Comparison of ENCODE assay signal across 13 cellular contexts in genomic region chr10:78442836-78443550, GRCh38.
"Had no signal": no experiment of that assay in that cellular context is flagged by ENCODE, and none has a peak within 500 bp of the region (broad histone marks: within the 10 kb centered on the region; RNA-seq: fewer than 3 reads in every experiment).

No MANE protein-coding gene starts in this region.

- H3K4me3 ChIP-seq: gastrocnemius medialis, heart right ventricle, tibial nerve had no signal

- H3K27me3 ChIP-seq: gastrocnemius medialis, tibial nerve had no signal

- DNase-seq: activated CD4-positive, alpha-beta T cell treated with anti-CD3 and anti-CD28 coated beads for 48 hours; activated CD8-positive, alpha-beta T cell treated with anti-CD3 and anti-CD28 coated beads, Interleukin-2, amount 10 ng/mL, durations not matched to agents 7 days and 5 days; activated naive CD4-positive, alpha-beta T cell treated with Interleukin-2 at 50 U/mL for 16 hours; effector memory CD4-positive, alpha-beta T cell; gastrocnemius medialis; heart right ventricle; retina; small intestine had no signal

- H3K9me3 Mint-ChIP-seq: central memory CD8-positive, alpha-beta T cell; T-helper 1 cell treated with Interleukin-12 subunit alpha and Interleukin-12 subunit beta and Interleukin-4 antibody, amounts not matched to agents 30 μg/mL and 1 μg/mL, for 36 hours; WTC11 had no signal

- ATAC-seq: activated CD8-positive, alpha-beta T cell treated with anti-CD3 and anti-CD28 coated beads, Interleukin-2, amount 10 ng/mL, durations not matched to agents 7 days and 5 days; gastrocnemius medialis; WTC11 had no signal

- H3K27ac ChIP-seq: gastrocnemius medialis, heart right ventricle, neutrophil, tibial nerve had no signal

- H3K9me3 ChIP-seq: gastrocnemius medialis, heart right ventricle, neutrophil, tibial nerve had no signal

- H3K4me1 ChIP-seq: tibial nerve had no signal

- H3K27ac Mint-ChIP-seq: activated CD8-positive, alpha-beta T cell treated with anti-CD3 and anti-CD28 coated beads, Interleukin-2, amount 10 ng/mL, durations not matched to agents 7 days and 5 days; T-helper 1 cell treated with Interleukin-12 subunit alpha and Interleukin-12 subunit beta and Interleukin-4 antibody, amounts not matched to agents 30 μg/mL and 1 μg/mL, for 36 hours; WTC11 had no signal

- H3K4me3 Mint-ChIP-seq: activated CD8-positive, alpha-beta T cell treated with anti-CD3 and anti-CD28 coated beads, Interleukin-2, amount 10 ng/mL, durations not matched to agents 7 days and 5 days; central memory CD8-positive, alpha-beta T cell; T-helper 1 cell treated with Interleukin-12 subunit alpha and Interleukin-12 subunit beta and Interleukin-4 antibody, amounts not matched to agents 30 μg/mL and 1 μg/mL, for 36 hours; WTC11 had no signal

- H3K36me3 Mint-ChIP-seq: WTC11 had no signal

- H3K36me3 ChIP-seq: gastrocnemius medialis, heart right ventricle, neutrophil, tibial nerve had no signal

- H3K4me1 Mint-ChIP-seq: central memory CD8-positive, alpha-beta T cell had no signal
